In the genomic region with DNA sequence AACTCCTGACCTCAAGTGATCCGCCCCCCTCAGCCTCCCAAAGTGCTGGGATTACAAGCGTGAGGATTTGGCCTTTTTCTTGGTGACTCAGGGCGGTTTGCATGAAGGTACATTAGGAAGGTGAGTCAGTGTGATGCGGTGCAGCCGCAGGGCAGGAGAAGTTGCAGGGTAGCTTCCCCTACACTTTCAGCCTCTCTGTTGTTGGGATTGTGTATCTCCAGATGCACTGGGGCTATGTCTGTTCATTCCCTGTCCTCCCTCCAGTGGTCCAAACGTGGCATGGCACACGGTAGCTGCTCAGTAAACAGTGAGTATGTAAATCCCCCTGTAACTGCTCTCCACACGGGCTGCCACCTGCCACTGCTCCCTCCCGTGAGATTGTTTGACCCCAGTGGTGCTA, we compare ENCODE assay signal across 9 cellular contexts.
A peak's percentile ranks its signal among the peaks of the same experiment; 100 is the strongest.
DNase-seq lines count a peak whose midpoint lies in the region; ATAC-seq and TF ChIP-seq lines count a peak whose summit lies in the region.
"Had no signal": no experiment of that assay in that cellular context is flagged by ENCODE, and none has a peak within 500 bp of the region (broad histone marks: within the 10 kb centered on the region; RNA-seq: fewer than 3 reads in every experiment).

No MANE protein-coding gene starts in this region.

- H3K4me3 ChIP-seq in AG10803 (ENCODE audit: low read length) (no peak overlapping the region), SK-N-SH (ENCODE audit: low read depth in 2 of 2, low read length in 1 of 2) (no peak overlapping the region)
- H3K4me3 ChIP-seq: heart right ventricle had no signal

- no peaks in the 10 kb centered on the region for H3K9me3 ChIP-seq in SK-N-SH
- H3K9me3 ChIP-seq: heart right ventricle had no signal

- TF ChIP-seq CTCF in AG10803 (conservative IDR thresholded peaks at IDR 0.05; ENCODE audit: low read length) (peak; percentile 41), SK-N-SH (IDR thresholded peaks at IDR 0.05) (peak; percentile 35)

- POLR2A ChIA-PET in SK-N-SH (lab: Yijun Ruan, JAX) = no interaction called here

- CTCF ChIA-PET in SK-N-SH (lab: Yijun Ruan, JAX) = interaction anchor here (0.9 to 3.8 kb wide), 13 partner anchors 8 to 696 kb away, joined by 3 to 19 read pairs (median 5); no protein-coding TSS in a partner anchor

- H3K27ac ChIP-seq in SK-N-SH (ENCODE audit: low read depth in 2 of 2, low read length in 1 of 2) = no peak overlapping the region
- H3K27ac ChIP-seq: heart right ventricle had no signal

- H3K79me2 ChIP-seq in SK-N-SH (ENCODE audit: insufficient read depth) = no peaks in the 10 kb centered on the region

- no peak overlapping the region for H3K9ac ChIP-seq in SK-N-SH

- no peaks in the 10 kb centered on the region for H3K36me3 ChIP-seq in SK-N-SH (replicated peaks in 1 of 2; ENCODE audit: control insufficient read depth in 1 of 2, insufficient read depth in 2 of 2, low read length in 1 of 2)

- H3K4me2 ChIP-seq in SK-N-SH = no peak overlapping the region

- DNase-seq in AG10803 (ENCODE audit: low read depth) (no peak), HK-2 (ENCODE audit: unreplicated experiment) (peak; percentile 44), SK-N-SH (peak; percentile 68), hepatic stellate cell (ENCODE audit: low spot score) (peak; percentile 36), putamen (ENCODE audit: low spot score) (no peak)
- no peak for DNase-seq in activated CD8-positive, alpha-beta memory T cell treated with anti-CD3 and anti-CD28 coated beads, Interleukin-2, amount 50 U/mL, for 4 hours
- DNase-seq: heart right ventricle had no signal

- H3K9me2 ChIP-seq in SK-N-SH = no peaks in the 10 kb centered on the region

- H2AFZ ChIP-seq in SK-N-SH (ENCODE audit: low read depth) = no peak overlapping the region

- H3K4me1 ChIP-seq in SK-N-SH (ENCODE audit: control insufficient read depth in 1 of 2, insufficient read depth in 2 of 2, low read depth in 1 of 2, low read length in 1 of 2) = no peaks in the 10 kb centered on the region; a peak in 1 of 4 replicates
- H3K4me1 ChIP-seq: heart right ventricle had no signal

- TF ChIP-seq EP300 in SK-N-SH (IDR thresholded peaks at IDR 0.05; ENCODE audit: borderline replicate concordance in 1 of 2, low read depth in 1 of 2, low read length in 1 of 2) = no peak

- no peaks in the 10 kb centered on the region for H3K27me3 ChIP-seq in SK-N-SH (ENCODE audit: insufficient read depth)
- H3K27me3 ChIP-seq: heart right ventricle had no signal

- WGBS in SK-N-SH (ENCODE audit: low lambda C conversion rate) = 46% methylated on average over 9 of the region's 9 CpGs

- no peaks in the 10 kb centered on the region for H4K20me1 ChIP-seq in SK-N-SH (ENCODE audit: insufficient read depth)

- peak; percentile 22; the same call in 1 of the 2 replicates for TF ChIP-seq RAD21 in SK-N-SH (IDR thresholded peaks at IDR 0.05; ENCODE audit: low read length)

- ATAC-seq in GM18870 (IDR thresholded peaks at IDR 0.05; ENCODE audit: unreplicated experiment) (no peak), GM21360 (IDR thresholded peaks at IDR 0.05; ENCODE audit: unreplicated experiment) (no peak)
- ATAC-seq: heart right ventricle had no signal

- no peaks in the 10 kb centered on the region for H3F3A ChIP-seq in SK-N-SH (replicated peaks; ENCODE audit: insufficient read depth)

TF ChIP-seq in SK-N-SH, 30 proteins besides CTCF, POLR2A, EP300 and RAD21:
- TF ChIP-seq SMC3 (IDR thresholded peaks at IDR 0.05; ENCODE audit: low read depth, low read length) = peak; percentile 21; the same call in 1 of the 2 replicates
- no peak for TF ChIP-seq NFIC (IDR thresholded peaks at IDR 0.05; ENCODE audit: borderline replicate concordance)
- TF ChIP-seq TCF12 (IDR thresholded peaks at IDR 0.05) = no peak
TF ChIP-seq in SK-N-SH: peak in this region for 1.

Comparison
In these comparisons a context has a peak if more than half of its experiments do, and no peak if none do; other contexts are left out.
1. DNase-seq: peak in HK-2 (single experiment), SK-N-SH (single experiment) and hepatic stellate cell (single experiment); none in AG10803 (single experiment), putamen (single experiment) and activated CD8-positive, alpha-beta memory T cell treated with anti-CD3 and anti-CD28 coated beads, Interleukin-2, amount 50 U/mL, for 4 hours (single experiment).